Comparison of ENCODE assay signal across 8 cellular contexts in genomic region chr4:151760713-151761661, GRCh38. TPM values are rescaled to one million over a fixed set of nuclear protein-coding genes. Genes with fewer than 3 reads are reported as not detected.
DNase-seq lines count a peak whose midpoint lies in the region; ATAC-seq, FAIRE-seq and TF ChIP-seq lines count a peak whose summit lies in the region.

GATB (minus strand) TSS chr4:151761007; CDS start chr4:151760982, 25 bp downstream.

- peak; percentile 100 for ATAC-seq in HG02763 (IDR thresholded peaks at IDR 0.05; ENCODE audit: unreplicated experiment)
- ATAC-seq in Right ventricle myocardium superior (ENCODE audit: poor library complexity): peak; percentile 100
- ATAC-seq in pancreas: peak; percentile 100

- peak; percentile 72 for FAIRE-seq in pancreas (lab: Jason Lieb, UNC)

- peaks cover 0 to 10% (median 5%) of the 10 kb centered on the region in 3 donors for H3K4me1 ChIP-seq in pancreas
- H3K4me1 ChIP-seq in tibial artery: peaks cover 0 to 10% (median 6%) of the 10 kb centered on the region in 4 donors

- 3% methylated on average over 35 of the region's 35 CpGs for WGBS in pancreas, 2 donors

- no peaks in the 10 kb centered on the region for H3K9me3 ChIP-seq in pancreas
- H3K9me3 ChIP-seq in tibial artery: no peaks in the 10 kb centered on the region

- peak; percentile 93 to 99 (median 97) for DNase-seq in NCI-H1417 (lab: John Stamatoyannopoulos, UW)
- DNase-seq in SW 1271 (lab: John Stamatoyannopoulos, UW): peak; percentile 77 to 90
- DNase-seq in activated naive CD8-positive, alpha-beta T cell treated with anti-CD3 and anti-CD28 coated beads, Interleukin-2, amount 50 U/mL, for 16 hours (ENCODE audit: low read depth, low spot score): peak; percentile 85
- DNase-seq in Right ventricle myocardium superior: peak; percentile 94
- DNase-seq in pancreas: peak; percentile 84 to 94 (median 92)
- peak; percentile 94 for DNase-seq in tibial artery

- H3K36me3 ChIP-seq in pancreas: peaks cover 0 to under 1% (median 0%) of the 10 kb centered on the region in 3 donors
- peaks cover 0 to 15% (median 4%) of the 10 kb centered on the region in 3 donors for H3K36me3 ChIP-seq in tibial artery

- TF ChIP-seq CTCF in GM12874 (IDR thresholded peaks at IDR 0.05; ENCODE audit: insufficient read depth, low read depth, low read length) (peak; percentile 67), pancreas (IDR thresholded peaks at IDR 0.05) (peak in 2 of 4 donors; percentile 35 to 46), tibial artery (IDR thresholded peaks at IDR 0.05) (peak in 1 of 2 experiments; percentile 34)

- peak within 1 kb of the TSS in 1 of 4 donors; percentile 20 for H3K27ac ChIP-seq in pancreas
- H3K27ac ChIP-seq in tibial artery: peak within 1 kb of the TSS; percentile 55 to 61

- H3K4me3 ChIP-seq in pancreas: peak within 1 kb of the TSS; percentile 55 to 85 (median 64)
- peak within 1 kb of the TSS; percentile 68 to 80 for H3K4me3 ChIP-seq in tibial artery

- intact Hi-C loops in Right ventricle myocardium superior (cut with DNase I) (no loop called here), pancreas (cut with DNase I) (no loop called here), tibial artery (cut with DNase I; ENCODE audit: low total_unique reads) (no loop called here)

- no peaks in the 10 kb centered on the region for H3K27me3 ChIP-seq in pancreas
- H3K27me3 ChIP-seq in tibial artery: no peaks in the 10 kb centered on the region

RNA-seq across cellular contexts. Expression of gene GATB, which starts in this region (rescaled TPM):
- 147 TPM for total RNA-seq in Right ventricle myocardium superior
- 1 to 10 TPM; 1.8 to 9.0 (median 5.8) TPM for total RNA-seq in pancreas
- polyA plus RNA-seq in pancreas: 10 to 100 TPM in 1 of 2 donors, 1 to 10 TPM in 1; 9.1 to 10.0 TPM

Comparison
In these comparisons a context has a peak if more than half of its experiments do, and no peak if none do; other contexts are left out.
1. RNA of gene GATB (total RNA-seq): 147 TPM in Right ventricle myocardium superior (single experiment); 1.8 to 9.0 TPM in pancreas; every median in the first group is over 10 times any median in the second.
2. Peak in every context shown above with its lines, with median percentiles within 50 percentile points of each other: ATAC-seq and DNase-seq.